ENCODE assay signal across 13 cellular contexts in the genomic region with DNA sequence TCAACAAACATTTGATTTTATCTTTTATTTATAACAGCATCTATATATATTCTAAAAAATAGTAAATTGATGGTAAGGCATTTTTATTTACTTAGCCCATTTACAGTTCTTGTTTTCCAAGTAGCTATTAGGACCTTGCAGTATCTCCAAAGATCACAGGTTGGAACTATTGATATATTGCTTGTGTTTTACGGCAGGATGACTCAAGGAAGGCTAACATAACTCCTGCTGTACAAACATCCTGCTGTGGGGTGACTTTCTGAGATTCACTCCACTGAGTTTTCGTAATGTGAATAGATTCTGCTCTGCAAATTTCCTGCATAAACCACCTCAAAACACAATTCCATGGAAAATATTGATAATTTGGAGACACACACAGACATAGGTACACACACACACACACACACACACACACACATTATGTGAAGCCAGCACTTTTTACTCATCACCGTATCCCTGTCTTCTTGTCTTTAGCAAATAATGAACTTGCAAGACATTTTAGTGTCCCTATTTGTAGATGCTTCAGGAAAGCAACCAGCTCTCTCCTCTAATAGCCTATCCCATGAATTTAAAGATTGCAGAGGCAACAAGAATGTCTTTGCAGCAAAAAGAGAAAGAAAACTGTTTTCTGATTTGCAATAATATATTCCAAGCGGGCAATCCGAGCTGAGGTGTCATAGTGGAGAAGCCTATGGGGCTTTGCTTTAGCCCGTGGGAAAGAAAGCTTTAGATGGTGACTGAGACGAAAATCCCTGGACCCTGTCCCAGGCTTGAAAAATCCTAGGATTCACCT. TPM values are rescaled to one million over a fixed set of nuclear protein-coding genes. Genes with fewer than 3 reads are reported as not detected.
DNase-seq lines count a peak whose midpoint lies in the region; ATAC-seq and TF ChIP-seq lines count a peak whose summit lies in the region.
"Had no signal": no experiment of that assay in that cellular context is flagged by ENCODE, and none has a peak within 500 bp of the region (broad histone marks: within the 10 kb centered on the region; RNA-seq: fewer than 3 reads in every experiment).

No MANE protein-coding gene starts in this region.

- H3K27ac ChIP-seq in breast epithelium (peak overlapping the region; percentile 48 to 73), upper lobe of left lung (peak overlapping the region in 3 of 4 donors; percentile 28 to 61 (median 45))
- H3K27ac ChIP-seq: ascending aorta had no signal

- H3K4me1 ChIP-seq in breast epithelium = no peaks in the 10 kb centered on the region
- H3K4me1 ChIP-seq in upper lobe of left lung = no peaks in the 10 kb centered on the region
- H3K4me1 ChIP-seq: ascending aorta had no signal

- DNase-seq in LNCaP clone FGC (ENCODE audit: low read depth) (peak; percentile 78), breast epithelium (ENCODE audit: low spot score in 2 of 2) (no peak), left kidney (ENCODE audit: low read depth, low spot score) (peak; percentile 18), upper lobe of left lung (no peak), anterior cingulate cortex (lab: John Stamatoyannopoulos, UW) (no peak), NCI-H2107 treated with DMSO at 0.1 percent for 48 hours (lab: John Stamatoyannopoulos, UW; ENCODE audit: unreplicated experiment) (no peak), medulla oblongata (ENCODE audit: extremely low spot score) (no peak)
- DNase-seq: activated gamma-delta T cell, substantia nigra had no signal

- intact Hi-C loops in breast epithelium (cut with DNase I; ENCODE audit: low total_unique reads) = no loop called here

- 62 to 68% methylated on average over 7 of the region's 7 CpGs for WGBS in upper lobe of left lung, 2 donors

- H3K9me3 ChIP-seq in breast epithelium (no peaks in the 10 kb centered on the region), upper lobe of left lung (no peaks in the 10 kb centered on the region)
- H3K9me3 ChIP-seq: ascending aorta had no signal

- H3K36me3 ChIP-seq in breast epithelium (no peaks in the 10 kb centered on the region), upper lobe of left lung (no peaks in the 10 kb centered on the region)
- H3K36me3 ChIP-seq: ascending aorta had no signal

- TF ChIP-seq EP300 in upper lobe of left lung (IDR thresholded peaks at IDR 0.05) = no peak

- H3K4me3 ChIP-seq in LNCaP clone FGC (ENCODE audit: low read depth, low read length) = peak overlapping the region; percentile 0; the same call in 1 of the 2 replicates
- H3K4me3 ChIP-seq in breast epithelium = peak overlapping the region in 2 of 3 donors; percentile 28 to 48
- H3K4me3 ChIP-seq in upper lobe of left lung = peak overlapping the region in 3 of 4 donors; percentile 30 to 36 (median 30)
- H3K4me3 ChIP-seq: ascending aorta had no signal

- no peaks in the 10 kb centered on the region for H3K27me3 ChIP-seq in breast epithelium
- H3K27me3 ChIP-seq in upper lobe of left lung = no peaks in the 10 kb centered on the region
- H3K27me3 ChIP-seq: ascending aorta, foreskin keratinocyte had no signal

- TF ChIP-seq POLR2A in breast epithelium (IDR thresholded peaks at IDR 0.05) = no peak
- no peak for TF ChIP-seq POLR2A in upper lobe of left lung (IDR thresholded peaks at IDR 0.05)

- TF ChIP-seq CTCF in LNCaP clone FGC (IDR thresholded peaks at IDR 0.05; ENCODE audit: control insufficient read depth, extremely low read depth, insufficient read depth) (no peak), breast epithelium (IDR thresholded peaks at IDR 0.05) (no peak), upper lobe of left lung (IDR thresholded peaks at IDR 0.05) (no peak)

- ATAC-seq in upper lobe of left lung (ENCODE audit: low FRiP score in 2 of 2) = no peak

RNA-seq across cellular contexts. Expression of a gene that starts 0.7 kb away (rescaled TPM):
- total RNA-seq in breast epithelium (100 to 1,000 TPM in 1 of 3 donors, 10 to 100 TPM in 1, not detected in 1; 72.8 to 156 TPM), upper lobe of left lung (100 to 1,000 TPM in 1 of 6 donors, 10 to 100 TPM in 4, 1 to 10 TPM in 1; 6.3 to 126 (median 44.8) TPM)
- total RNA-seq: ascending aorta, HT1080, posterior vena cava had no signal

RNA-seq across cellular contexts. Expression of a gene that starts 50.5 kb away (rescaled TPM):
- 10 to 100 TPM; 10.2 to 73.8 (median 42.6) TPM for total RNA-seq in breast epithelium
- total RNA-seq in upper lobe of left lung = 100 to 1,000 TPM in 4 of 6 donors, 10 to 100 TPM in 2; 16.8 to 178 (median 139) TPM

Comparison
In these comparisons a context has a peak if more than half of its experiments do, and no peak if none do; other contexts are left out.
1. DNase-seq: peak in LNCaP clone FGC (single experiment) and left kidney (single experiment); none in breast epithelium (0 of 2), upper lobe of left lung (0 of 2), anterior cingulate cortex (0 of 58), NCI-H2107 treated with DMSO at 0.1 percent for 48 hours (single experiment) and medulla oblongata (single experiment).
2. Peak in every context shown above with its lines, with median percentiles within 50 percentile points of each other: H3K4me3 ChIP-seq.